11 cellular contexts compared by ENCODE assay signal in genomic region chr5:139566611-139567010, GRCh38. TPM values are rescaled to one million over a fixed set of nuclear protein-coding genes. Genes with fewer than 3 reads are reported as not detected.
DNase-seq lines count a peak whose midpoint lies in the region; ATAC-seq and TF ChIP-seq lines count a peak whose summit lies in the region.
"Had no signal": no experiment of that assay in that cellular context is flagged by ENCODE, and none has a peak within 500 bp of the region (broad histone marks: within the 10 kb centered on the region; RNA-seq: fewer than 3 reads in every experiment).

No MANE protein-coding gene starts in this region.

- TF ChIP-seq CTCF in natural killer cell (IDR thresholded peaks at IDR 0.05), result no peak
- TF ChIP-seq CTCF in fibroblast of mammary gland (conservative IDR thresholded peaks at IDR 0.05; ENCODE audit: control insufficient read depth, insufficient read depth, low read depth, low read length), result no peak

- no peak overlapping the region for H3K4me3 ChIP-seq in fibroblast of mammary gland (ENCODE audit: control insufficient read depth, low read depth, low read length)

- no peaks in the 10 kb centered on the region for H3K36me3 Mint-ChIP-seq in natural killer cell
- peaks cover 5% of the 10 kb centered on the region for H3K36me3 Mint-ChIP-seq in natural killer cell treated with Interleukin-12 subunit alpha and Interleukin-12 subunit beta and Interleukin-15 and Interleukin-18, amount 100 ng/mL, for 72 hours

- intact Hi-C loops in natural killer cell (cut with micrococcal nuclease), result loop anchor here (10.0 kb wide), 1 partner anchor 128 kb away; no protein-coding TSS in a partner anchor

- ATAC-seq in natural killer cell (no peak), HG02571 (IDR thresholded peaks at IDR 0.05; ENCODE audit: unreplicated experiment) (no peak), HG03439 (IDR thresholded peaks at IDR 0.05; ENCODE audit: unreplicated experiment) (no peak), GM21526 (IDR thresholded peaks at IDR 0.05; ENCODE audit: low FRiP score, unreplicated experiment) (no peak)
- ATAC-seq in natural killer cell treated with Interleukin-12 subunit alpha and Interleukin-12 subunit beta and Interleukin-15 and Interleukin-18, amount 100 ng/mL, for 72 hours, result no peak

- peak overlapping the region; percentile 28 for H3K4me3 Mint-ChIP-seq in natural killer cell
- no peak overlapping the region for H3K4me3 Mint-ChIP-seq in natural killer cell treated with Interleukin-12 subunit alpha and Interleukin-12 subunit beta and Interleukin-15 and Interleukin-18, amount 100 ng/mL, for 72 hours

- H3K9me3 Mint-ChIP-seq in natural killer cell, result no peaks in the 10 kb centered on the region
- H3K9me3 Mint-ChIP-seq in natural killer cell treated with Interleukin-12 subunit alpha and Interleukin-12 subunit beta and Interleukin-15 and Interleukin-18, amount 100 ng/mL, for 72 hours, result no peaks in the 10 kb centered on the region

- H3K27ac Mint-ChIP-seq in natural killer cell, result peak overlapping the region; percentile 85 to 93
- H3K27ac Mint-ChIP-seq in natural killer cell treated with Interleukin-12 subunit alpha and Interleukin-12 subunit beta and Interleukin-15 and Interleukin-18, amount 100 ng/mL, for 72 hours, result no peak overlapping the region

- DNase-seq in natural killer cell (no peak), SKM-1 treated with dmso at 0.1 percent for 144 hours (lab: John Stamatoyannopoulos, UW; ENCODE audit: unreplicated experiment) (peak; percentile 69), fibroblast of mammary gland (ENCODE audit: low read depth) (peak; percentile 54)
- DNase-seq in natural killer cell treated with Interleukin-12 subunit alpha and Interleukin-12 subunit beta and Interleukin-15 and Interleukin-18, amount 100 ng/mL, for 72 hours (ENCODE audit: low spot score), result no peak
- DNase-seq in NK-92 treated with Interleukin-12 subunit alpha and Interleukin-12 subunit beta, amount 100 ng/mL, for 24 hours (lab: John Stamatoyannopoulos, UW), result no peak
- DNase-seq: COR-L47, NCI-H146, OCI-M1 had no signal

- H3K27me3 Mint-ChIP-seq in natural killer cell (ENCODE audit: low read depth in 2 of 2), result no peaks in the 10 kb centered on the region
- no peaks in the 10 kb centered on the region for H3K27me3 Mint-ChIP-seq in natural killer cell treated with Interleukin-12 subunit alpha and Interleukin-12 subunit beta and Interleukin-15 and Interleukin-18, amount 100 ng/mL, for 72 hours

- H3K4me1 Mint-ChIP-seq in natural killer cell, result peaks cover 39 to 42% of the 10 kb centered on the region in 2 donors
- H3K4me1 Mint-ChIP-seq in natural killer cell treated with Interleukin-12 subunit alpha and Interleukin-12 subunit beta and Interleukin-15 and Interleukin-18, amount 100 ng/mL, for 72 hours (ENCODE audit: low read depth in 2 of 2), result peaks cover 31 to 40% of the 10 kb centered on the region in 2 donors

RNA-seq across cellular contexts. Expression of gene UBE2D2, which starts 5.5 kb away (rescaled TPM):
- 100 to 1,000 TPM; 127 to 139 (median 131) TPM for total RNA-seq in natural killer cell
- total RNA-seq in natural killer cell treated with Interleukin-12 subunit alpha and Interleukin-12 subunit beta and Interleukin-15 and Interleukin-18, amount 100 ng/mL, for 72 hours, result 100 to 1,000 TPM; 176 to 190 TPM

Comparison
In these comparisons a context has a peak if more than half of its experiments do, and no peak if none do; other contexts are left out.
1. H3K27ac Mint-ChIP-seq: peak in natural killer cell (2 of 2); none in natural killer cell treated with Interleukin-12 subunit alpha and Interleukin-12 subunit beta and Interleukin-15 and Interleukin-18, amount 100 ng/mL, for 72 hours (0 of 2).
2. DNase-seq: peak in SKM-1 treated with dmso at 0.1 percent for 144 hours (single experiment) and fibroblast of mammary gland (single experiment); none in natural killer cell (single experiment), natural killer cell treated with Interleukin-12 subunit alpha and Interleukin-12 subunit beta and Interleukin-15 and Interleukin-18, amount 100 ng/mL, for 72 hours (single experiment) and NK-92 treated with Interleukin-12 subunit alpha and Interleukin-12 subunit beta, amount 100 ng/mL, for 24 hours (single experiment).